In the genomic region with DNA sequence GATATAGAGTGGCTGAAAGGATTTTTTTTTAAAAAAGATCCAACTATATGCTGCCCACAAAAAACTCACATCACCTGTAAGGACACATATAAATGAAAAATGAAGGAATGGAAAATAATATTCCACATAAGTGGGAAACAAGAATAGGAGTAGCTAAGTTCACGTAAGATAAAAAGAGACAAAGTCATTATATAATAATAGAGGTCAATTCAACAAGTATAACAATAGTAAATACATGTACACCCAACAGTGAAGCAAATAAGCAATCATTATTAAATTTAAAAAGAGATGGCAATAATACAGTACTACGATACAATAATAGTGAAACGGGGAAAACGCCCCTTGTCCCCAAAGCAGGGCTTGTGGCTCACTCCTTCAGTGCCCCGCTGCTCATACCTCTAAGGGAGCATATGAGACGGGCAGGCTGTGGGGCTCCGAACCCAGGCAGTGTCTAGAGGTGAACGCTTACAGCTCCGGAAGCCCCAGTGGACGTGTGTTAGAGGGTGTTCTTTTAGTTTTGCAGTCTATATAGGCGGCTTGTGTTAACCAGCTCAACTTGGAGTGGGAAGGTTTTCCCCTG, we compare ENCODE assay signal across 16 cellular contexts. TPM values are rescaled to one million over a fixed set of nuclear protein-coding genes. Genes with fewer than 3 reads are reported as not detected.
"Had no signal": no experiment of that assay in that cellular context is flagged by ENCODE, and none has a peak within 500 bp of the region (broad histone marks: within the 10 kb centered on the region; RNA-seq: fewer than 3 reads in every experiment).

No MANE protein-coding gene starts in this region.

- H3K4me3 Mint-ChIP-seq: activated B cell treated with CpG ODN at 0.5 μM for 24 hours; activated naive CD4-positive, alpha-beta T cell treated with anti-CD3 and anti-CD28 coated beads for 36 hours; activated T-helper 17 cell treated with anti-CD3 and anti-CD28 coated beads, Interleukin-2, amount 50 U/mL, for 72 hours had no signal

- ATAC-seq: activated T-helper 17 cell treated with anti-CD3 and anti-CD28 coated beads, Interleukin-2, amount 50 U/mL, for 72 hours; gastrocnemius medialis; left ventricle myocardium superior had no signal

- DNase-seq: activated B cell treated with CpG ODN at 0.5 μM for 24 hours; activated CD4-positive, alpha-beta T cell treated with anti-CD3 and anti-CD28 coated beads, Interleukin-2, amount 50 U/mL, for 1 hour; activated naive CD4-positive, alpha-beta T cell treated with anti-CD3 and anti-CD28 coated beads for 36 hours; activated T-cell treated with anti-CD3 and anti-CD28 coated beads for 4 hours; cortex of kidney; effector CD8-positive, alpha-beta T cell; gastrocnemius medialis; left ventricle myocardium superior; mesenchymal stem cell had no signal

- H3K36me3 ChIP-seq: cardiac muscle cell, gastrocnemius medialis, tibial nerve had no signal

- H3K4me3 ChIP-seq: cardiac muscle cell, gastrocnemius medialis, skin epidermis, tibial nerve had no signal

- H3K27me3 ChIP-seq: cardiac muscle cell, tibial nerve had no signal

- H3K27ac Mint-ChIP-seq: activated B cell treated with CpG ODN at 0.5 μM for 24 hours; activated naive CD4-positive, alpha-beta T cell treated with anti-CD3 and anti-CD28 coated beads for 36 hours; activated T-helper 17 cell treated with anti-CD3 and anti-CD28 coated beads, Interleukin-2, amount 50 U/mL, for 72 hours had no signal

- H3K4me1 Mint-ChIP-seq: activated B cell treated with CpG ODN at 0.5 μM for 24 hours; activated T-helper 17 cell treated with anti-CD3 and anti-CD28 coated beads, Interleukin-2, amount 50 U/mL, for 72 hours had no signal

- H3K27ac ChIP-seq: cardiac muscle cell, epithelial cell of prostate, gastrocnemius medialis, skin epidermis, tibial nerve had no signal

- H3K4me1 ChIP-seq: gastrocnemius medialis, tibial nerve had no signal

RNA-seq across cellular contexts. Expression of gene BTNL9, which starts 12.5 kb away (rescaled TPM):
- total RNA-seq: activated CD8-positive, alpha-beta memory T cell treated with anti-CD3 and anti-CD28 coated beads for 36 hours; activated naive CD4-positive, alpha-beta T cell treated with anti-CD3 and anti-CD28 coated beads for 36 hours; cardiac muscle cell; T-helper 1 cell treated with Interleukin-12 subunit alpha and Interleukin-12 subunit beta and Interleukin-4 antibody, amounts not matched to agents 30 ng/mL and 1 ng/mL, for 36 hours had no signal
- polyA plus RNA-seq: cardiac muscle cell had no signal

RNA-seq across cellular contexts. Expression of gene BTNL3, which starts 38.9 kb away (rescaled TPM):
- total RNA-seq: activated B cell treated with CpG ODN at 0.5 μM for 24 hours; activated CD8-positive, alpha-beta memory T cell treated with anti-CD3 and anti-CD28 coated beads for 36 hours; activated naive CD4-positive, alpha-beta T cell treated with anti-CD3 and anti-CD28 coated beads for 36 hours; activated T-helper 17 cell treated with anti-CD3 and anti-CD28 coated beads, Interleukin-2, amount 50 U/mL, for 72 hours; cardiac muscle cell; left ventricle myocardium superior; T-helper 1 cell treated with Interleukin-12 subunit alpha and Interleukin-12 subunit beta and Interleukin-4 antibody, amounts not matched to agents 30 ng/mL and 1 ng/mL, for 36 hours; tibial nerve had no signal
- polyA plus RNA-seq: cardiac muscle cell had no signal
